ENCODE assay signal across 9 cellular contexts in genomic region chr1:193031431-193031830, GRCh38. TPM values are rescaled to one million over a fixed set of nuclear protein-coding genes. Genes with fewer than 3 reads are reported as not detected.
DNase-seq lines count a peak whose midpoint lies in the region; ATAC-seq, FAIRE-seq and TF ChIP-seq lines count a peak whose summit lies in the region.
"Had no signal": no experiment of that assay in that cellular context is flagged by ENCODE, and none has a peak within 500 bp of the region (broad histone marks: within the 10 kb centered on the region; RNA-seq: fewer than 3 reads in every experiment).

No MANE protein-coding gene starts in this region.

- TF ChIP-seq POLR2A in erythroblast (IDR thresholded peaks at IDR 0.05; ENCODE audit: low read length) (no peak), ovary (IDR thresholded peaks at IDR 0.05) (no peak)

- FAIRE-seq in A204.1 (lab: Jason Lieb, UNC) = peak; percentile 75

- no peaks in the 10 kb centered on the region for H3K27me3 ChIP-seq in ovary

- no peaks in the 10 kb centered on the region for H3K9me3 ChIP-seq in ovary

- H3K36me3 ChIP-seq in ovary = no peaks in the 10 kb centered on the region

- H3K4me3 ChIP-seq in ovary = no peak overlapping the region

- TF ChIP-seq EP300 in ovary (IDR thresholded peaks at IDR 0.05) = no peak

- H3K27ac ChIP-seq in ovary = no peak overlapping the region

- no peaks in the 10 kb centered on the region for H3K4me1 ChIP-seq in ovary (ENCODE audit: insufficient read depth)

- TF ChIP-seq CTCF in ovary (IDR thresholded peaks at IDR 0.05) = no peak

- DNase-seq in NCI-H460 (ENCODE audit: extremely low read depth, low read depth) = peak; percentile 40
- DNase-seq in erythroblast (lab: John Stamatoyannopoulos, UW) = peak; percentile 26 to 36
- no peak for DNase-seq in NCI-H510A treated with DMSO at 0.1 percent for 48 hours (lab: John Stamatoyannopoulos, UW)
- DNase-seq in SKM-1 (lab: John Stamatoyannopoulos, UW; ENCODE audit: unreplicated experiment) = no peak
- no peak for DNase-seq in ovary
- DNase-seq: activated B cell treated with CpG ODN at 0.5 μM for 24 hours had no signal

- WGBS in ovary, 3 donors = 83 to 88% (median 87%) methylated on average over 2 of the region's 2 CpGs

- peak; percentile 63 for ATAC-seq in GM18870 (IDR thresholded peaks at IDR 0.05; ENCODE audit: unreplicated experiment)
- ATAC-seq in GM19467 (IDR thresholded peaks at IDR 0.05; ENCODE audit: unreplicated experiment) = no peak

- intact Hi-C loops in ovary (cut with DNase I) = no loop called here

RNA-seq across cellular contexts. Expression of gene UCHL5, which starts 27.7 kb away (rescaled TPM):
- total RNA-seq in NCI-H460 (2014; rRNA removed; shearing (Covaris generic)) = 78.0 and 93.7 TPM in 2 replicates
- 81.9 and 98.2 TPM in 2 replicates for polyA plus RNA-seq in NCI-H460 (2014; cell fraction: nucleus; rRNA removed)
- 10 to 100 TPM; 19.7 to 29.3 (median 23.6) TPM for total RNA-seq in ovary
- 10 to 100 TPM; 12.3 to 19.1 TPM for polyA plus RNA-seq in ovary

RNA-seq across cellular contexts. Expression of gene RO60, which starts 28.0 kb away (rescaled TPM):
- total RNA-seq in NCI-H460 (2014; rRNA removed; shearing (Covaris generic)) = 229 and 239 TPM in 2 replicates
- polyA plus RNA-seq in NCI-H460 (2014; cell fraction: nucleus; rRNA removed) = 27.8 and 50.4 TPM in 2 replicates
- 100 to 1,000 TPM in 3 of 7 donors, 10 to 100 TPM in 4; 85.7 to 114 (median 99.6) TPM for total RNA-seq in ovary
- 10 to 100 TPM; 11.0 to 16.4 TPM for polyA plus RNA-seq in ovary

Comparison
In these comparisons a context has a peak if more than half of its experiments do, and no peak if none do; other contexts are left out.
1. DNase-seq: peak in NCI-H460 (single experiment) and erythroblast (2 of 2); none in NCI-H510A treated with DMSO at 0.1 percent for 48 hours (single experiment), SKM-1 (single experiment) and ovary (0 of 5).